ENCODE assay signal across 17 cellular contexts in genomic region chr1:206572835-206573771, GRCh38. TPM values are rescaled to one million over a fixed set of nuclear protein-coding genes. Genes with fewer than 3 reads are reported as not detected.
DNase-seq lines count a peak whose midpoint lies in the region; ATAC-seq, FAIRE-seq and TF ChIP-seq lines count a peak whose summit lies in the region.
"Had no signal": no experiment of that assay in that cellular context is flagged by ENCODE, and none has a peak within 500 bp of the region (broad histone marks: within the 10 kb centered on the region; RNA-seq: fewer than 3 reads in every experiment).

No MANE protein-coding gene starts in this region.

- TF ChIP-seq CTCF in PC-9 (conservative IDR thresholded peaks at IDR 0.05) = no peak
- no peak for TF ChIP-seq CTCF in kidney (IDR thresholded peaks at IDR 0.05; ENCODE audit: borderline replicate concordance, extremely low read depth, insufficient read depth)

- H3F3A ChIP-seq in PC-9 (ENCODE audit: insufficient read depth, low read depth) = no peaks in the 10 kb centered on the region

- peaks cover 36 to 79% of the 10 kb centered on the region in 2 donors for H3K36me3 Mint-ChIP-seq in CD4-positive, alpha-beta memory T cell
- H3K36me3 Mint-ChIP-seq in T-cell (peaks cover 45% of the 10 kb centered on the region), immature natural killer cell (peaks cover 9 to 20% (median 9%) of the 10 kb centered on the region in 3 donors)

- H3K4me1 Mint-ChIP-seq in CD4-positive, alpha-beta memory T cell = peaks cover 77 to 100% (median 93%) of the 10 kb centered on the region in 4 donors
- H3K4me1 Mint-ChIP-seq in T-cell (peaks cover 98 to 99% (median 99%) of the 10 kb centered on the region in 3 donors), immature natural killer cell (peaks cover 99 to 100% of the 10 kb centered on the region in 2 donors)

- no peaks in the 10 kb centered on the region for H3K27me3 ChIP-seq in BLaER1
- no peaks in the 10 kb centered on the region for H3K27me3 ChIP-seq in CD4-positive, alpha-beta memory T cell (ENCODE audit: insufficient read depth, low read length)
- no peaks in the 10 kb centered on the region for H3K27me3 ChIP-seq in PC-9 (ENCODE audit: insufficient read depth, low read depth)
- H3K27me3 ChIP-seq: colonic mucosa, SJCRH30, stomach, vagina had no signal

- H3K9me3 ChIP-seq in BLaER1 (no peaks in the 10 kb centered on the region), PC-9 (ENCODE audit: insufficient read depth, low read depth) (no peaks in the 10 kb centered on the region), kidney (ENCODE audit: control insufficient read depth in 1 of 2, low read length in 2 of 2) (no peaks in the 10 kb centered on the region)
- H3K9me3 ChIP-seq in CD4-positive, alpha-beta memory T cell (ENCODE audit: control insufficient read depth in 1 of 2, low read length in 2 of 2) = no peaks in the 10 kb centered on the region
- H3K9me3 ChIP-seq: colonic mucosa, SJCRH30, stomach, vagina had no signal

- DNase-seq in CD4-positive, alpha-beta memory T cell = no peak
- DNase-seq in T-cell = no peak
- DNase-seq in immature natural killer cell = no peak
- DNase-seq in PC-9 = no peak
- no peak for DNase-seq in NCI-H1436 treated with DMSO at 0.1 percent for 48 hours (lab: John Stamatoyannopoulos, UW)
- DNase-seq in kidney = no peak
- DNase-seq: C1 segment of cervical spinal cord, colonic mucosa, midbrain, NCI-H1417 treated with DMSO at 0.1 percent for 48 hours, NCI-H2227 treated with DMSO at 0.1 percent for 48 hours, SJCRH30, stomach had no signal

- no peaks in the 10 kb centered on the region for H3K9me2 ChIP-seq in PC-9 (ENCODE audit: insufficient read depth)

- peaks cover 0 to 2% (median 0%) of the 10 kb centered on the region in 8 donors for H3K9me3 Mint-ChIP-seq in CD4-positive, alpha-beta memory T cell
- no peaks in the 10 kb centered on the region for H3K9me3 Mint-ChIP-seq in T-cell
- no peaks in the 10 kb centered on the region for H3K9me3 Mint-ChIP-seq in immature natural killer cell

- intact Hi-C loops in CD4-positive, alpha-beta memory T cell (cut with micrococcal nuclease) = no loop called here
- intact Hi-C loops in PC-9 (cut with micrococcal nuclease; ENCODE audit: unreplicated experiment) (no loop called here), kidney (cut with DNase I) (no loop called here)

- no peak for FAIRE-seq in kidney (lab: Jason Lieb, UNC)
- FAIRE-seq: H54, keratinocyte had no signal

- H4K20me1 ChIP-seq in BLaER1 = peaks cover 100% of the 10 kb centered on the region
- H4K20me1 ChIP-seq in PC-9 (ENCODE audit: insufficient read depth) = no peaks in the 10 kb centered on the region

- no peak overlapping the region for H2AFZ ChIP-seq in PC-9

- H3K36me3 ChIP-seq in BLaER1 (peaks cover 82% of the 10 kb centered on the region), PC-9 (ENCODE audit: low read depth) (no peaks in the 10 kb centered on the region), kidney (ENCODE audit: control insufficient read depth in 1 of 2, insufficient read depth in 2 of 2, low read length in 2 of 2) (no peaks in the 10 kb centered on the region)
- H3K36me3 ChIP-seq in CD4-positive, alpha-beta memory T cell (ENCODE audit: insufficient read depth, low read length) = peaks cover 40% of the 10 kb centered on the region
- H3K36me3 ChIP-seq: colonic mucosa, SJCRH30, vagina had no signal

- POLR2A ChIA-PET in CD4-positive, alpha-beta memory T cell (lab: Charles Lee; ENCODE audit: partially characterized antibody) = interaction anchor here (19.2 kb wide), 1 partner anchor 13 kb away, joined by 786 read pairs; no protein-coding TSS in a partner anchor
- POLR2A ChIA-PET in T-cell (lab: Charles Lee) (no interaction called here), PC-9 (lab: Charles Lee; ENCODE audit: unreplicated experiment) (no interaction called here)

- H3K4me3 ChIP-seq in BLaER1 = no peak overlapping the region
- H3K4me3 ChIP-seq in CD4-positive, alpha-beta memory T cell (ENCODE audit: low read length in 2 of 2) = no peak overlapping the region
- no peak overlapping the region for H3K4me3 ChIP-seq in PC-9
- H3K4me3 ChIP-seq in kidney (ENCODE audit: low read length in 2 of 2) = no peak overlapping the region
- H3K4me3 ChIP-seq: colonic mucosa, SJCRH30, stomach, vagina had no signal

- H3K4me3 Mint-ChIP-seq in CD4-positive, alpha-beta memory T cell = peak overlapping the region in 7 of 8 donors; percentile 18 to 63 (median 46)
- H3K4me3 Mint-ChIP-seq in T-cell (peak overlapping the region in 2 of 3 donors; percentile 2 to 96), immature natural killer cell (peak overlapping the region; percentile 16 to 64 (median 53))

- no peak for ATAC-seq in T-cell (replicated peaks in 1 of 4)

- H3K4me2 ChIP-seq in BLaER1 = peak overlapping the region; percentile 90
- no peak overlapping the region for H3K4me2 ChIP-seq in PC-9

- CTCF ChIA-PET in CD4-positive, alpha-beta memory T cell (lab: Charles Lee; ENCODE audit: partially characterized antibody) = interaction anchor here (1.4 to 18.9 kb wide), 5 partner anchors 10 to 29 kb away, joined by 4 to 550 read pairs (median 8); no protein-coding TSS in a partner anchor
- CTCF ChIA-PET in T-cell (lab: Charles Lee) (interaction anchor here in 1 of 2 donors (0.7 to 1.0 kb wide), 2 partner anchors 10 to 27 kb away, joined by 3 to 5 read pairs; no protein-coding TSS in a partner anchor), PC-9 (lab: Charles Lee) (no interaction called here)

- 0 out of 2 replicates have a peak overlapping the region, but pooled peaks have one; percentile 36 for H3K9ac ChIP-seq in BLaER1
- no peak overlapping the region for H3K9ac ChIP-seq in kidney (ENCODE audit: low read length in 2 of 2)

- H3K79me2 ChIP-seq in PC-9 (ENCODE audit: low read depth) = no peaks in the 10 kb centered on the region

- H3K27ac ChIP-seq in BLaER1 (peak overlapping the region; percentile 65), PC-9 (no peak overlapping the region), kidney (ENCODE audit: low read depth in 2 of 2, low read length in 2 of 2) (no peak overlapping the region)
- H3K27ac ChIP-seq in CD4-positive, alpha-beta memory T cell (ENCODE audit: low read depth, low read length) = peak overlapping the region; percentile 44
- H3K27ac ChIP-seq: colonic mucosa, SJCRH30, vagina had no signal

- no TSS peak for BruUV-seq in PC-9 (replicated peaks; lab: Mats Ljungman, UMichigan)

- peaks cover 99% of the 10 kb centered on the region for H3K4me1 ChIP-seq in BLaER1
- H3K4me1 ChIP-seq in CD4-positive, alpha-beta memory T cell (ENCODE audit: insufficient read depth, low read length) = peaks cover 100% of the 10 kb centered on the region
- H3K4me1 ChIP-seq in PC-9 (replicated peaks; ENCODE audit: insufficient read depth) = no peaks in the 10 kb centered on the region
- H3K4me1 ChIP-seq in kidney (ENCODE audit: control insufficient read depth in 1 of 2, insufficient read depth in 1 of 2, low read depth in 1 of 2, low read length in 2 of 2) = peaks cover 0 to 6% of the 10 kb centered on the region in 2 donors
- H3K4me1 ChIP-seq: colonic mucosa had no signal

- H3K27me3 Mint-ChIP-seq in CD4-positive, alpha-beta memory T cell = no peaks in the 10 kb centered on the region
- H3K27me3 Mint-ChIP-seq in T-cell = no peaks in the 10 kb centered on the region
- H3K27me3 Mint-ChIP-seq in immature natural killer cell (ENCODE audit: low read depth in 3 of 3) = peaks cover 3 to 9% (median 6%) of the 10 kb centered on the region in 3 donors

- H3K27ac Mint-ChIP-seq in CD4-positive, alpha-beta memory T cell = peak overlapping the region; percentile 82 to 99 (median 93)
- H3K27ac Mint-ChIP-seq in T-cell (peak overlapping the region; percentile 97 to 99), immature natural killer cell (peak overlapping the region; percentile 96 to 99 (median 98))

RNA-seq across cellular contexts. Expression of gene EIF2D, which starts 39.2 kb away (rescaled TPM):
- total RNA-seq in CD4-positive, alpha-beta memory T cell = 10 to 100 TPM; 53.5 to 54.5 TPM
- polyA plus RNA-seq in CD4-positive, alpha-beta memory T cell = 10 to 100 TPM; 33.5 to 38.9 TPM
- total RNA-seq in T-cell (10 to 100 TPM; 48.0 to 56.7 (median 49.3) TPM), PC-9 (2021) (57.3 and 59.0 TPM in 2 replicates), kidney (45.1 TPM)
- polyA plus RNA-seq in immature natural killer cell (10 to 100 TPM; 12.9 to 24.2 (median 20.8) TPM), kidney (ENCODE audit: insufficient read depth, low read depth, low replicate concordance) (44.5 TPM)

Comparison
In these comparisons a context has a peak if more than half of its experiments do, and no peak if none do; other contexts are left out.
1. H3K27ac ChIP-seq: peak in BLaER1 (single experiment) and CD4-positive, alpha-beta memory T cell (single experiment); none in PC-9 (single experiment) and kidney (0 of 2).
2. Peak in every context shown above with its lines, with median percentiles within 50 percentile points of each other: H3K27ac Mint-ChIP-seq and H3K4me3 Mint-ChIP-seq.